ENCODE assay signal across 1 cellular context in the genomic region with DNA sequence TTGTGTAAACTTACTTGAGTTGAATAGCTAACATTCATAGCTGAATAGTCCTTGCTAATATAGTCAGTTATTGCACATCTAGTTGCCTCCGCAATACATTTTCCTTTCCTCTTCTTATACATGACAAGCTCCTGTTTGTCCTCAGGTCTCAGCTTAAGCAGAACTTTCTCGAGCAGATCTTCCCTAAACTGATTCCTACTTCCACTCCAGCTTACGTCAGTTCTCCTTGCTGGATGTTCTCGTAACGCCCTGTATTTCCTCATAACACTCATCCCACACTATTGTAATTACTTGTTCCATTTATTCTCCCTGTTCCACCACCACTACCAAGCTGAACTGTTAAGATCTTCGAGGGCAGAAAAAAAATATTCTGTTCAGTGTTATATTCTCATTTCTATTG.
TF ChIP-seq lines count a peak whose summit lies in the region.

No MANE protein-coding gene starts in this region.

TF ChIP-seq in K562, 482 proteins besides CTCF, POLR2A, EP300 and RAD21:
- TF ChIP-seq ZZZ3 (IDR thresholded peaks at IDR 0.05) (no peak), BRD9 (IDR thresholded peaks at IDR 0.05; ENCODE audit: low read depth, partially characterized antibody) (no peak), MAFF (IDR thresholded peaks at IDR 0.05; ENCODE audit: low read length) (no peak)
- TF ChIP-seq, protein P1, sequence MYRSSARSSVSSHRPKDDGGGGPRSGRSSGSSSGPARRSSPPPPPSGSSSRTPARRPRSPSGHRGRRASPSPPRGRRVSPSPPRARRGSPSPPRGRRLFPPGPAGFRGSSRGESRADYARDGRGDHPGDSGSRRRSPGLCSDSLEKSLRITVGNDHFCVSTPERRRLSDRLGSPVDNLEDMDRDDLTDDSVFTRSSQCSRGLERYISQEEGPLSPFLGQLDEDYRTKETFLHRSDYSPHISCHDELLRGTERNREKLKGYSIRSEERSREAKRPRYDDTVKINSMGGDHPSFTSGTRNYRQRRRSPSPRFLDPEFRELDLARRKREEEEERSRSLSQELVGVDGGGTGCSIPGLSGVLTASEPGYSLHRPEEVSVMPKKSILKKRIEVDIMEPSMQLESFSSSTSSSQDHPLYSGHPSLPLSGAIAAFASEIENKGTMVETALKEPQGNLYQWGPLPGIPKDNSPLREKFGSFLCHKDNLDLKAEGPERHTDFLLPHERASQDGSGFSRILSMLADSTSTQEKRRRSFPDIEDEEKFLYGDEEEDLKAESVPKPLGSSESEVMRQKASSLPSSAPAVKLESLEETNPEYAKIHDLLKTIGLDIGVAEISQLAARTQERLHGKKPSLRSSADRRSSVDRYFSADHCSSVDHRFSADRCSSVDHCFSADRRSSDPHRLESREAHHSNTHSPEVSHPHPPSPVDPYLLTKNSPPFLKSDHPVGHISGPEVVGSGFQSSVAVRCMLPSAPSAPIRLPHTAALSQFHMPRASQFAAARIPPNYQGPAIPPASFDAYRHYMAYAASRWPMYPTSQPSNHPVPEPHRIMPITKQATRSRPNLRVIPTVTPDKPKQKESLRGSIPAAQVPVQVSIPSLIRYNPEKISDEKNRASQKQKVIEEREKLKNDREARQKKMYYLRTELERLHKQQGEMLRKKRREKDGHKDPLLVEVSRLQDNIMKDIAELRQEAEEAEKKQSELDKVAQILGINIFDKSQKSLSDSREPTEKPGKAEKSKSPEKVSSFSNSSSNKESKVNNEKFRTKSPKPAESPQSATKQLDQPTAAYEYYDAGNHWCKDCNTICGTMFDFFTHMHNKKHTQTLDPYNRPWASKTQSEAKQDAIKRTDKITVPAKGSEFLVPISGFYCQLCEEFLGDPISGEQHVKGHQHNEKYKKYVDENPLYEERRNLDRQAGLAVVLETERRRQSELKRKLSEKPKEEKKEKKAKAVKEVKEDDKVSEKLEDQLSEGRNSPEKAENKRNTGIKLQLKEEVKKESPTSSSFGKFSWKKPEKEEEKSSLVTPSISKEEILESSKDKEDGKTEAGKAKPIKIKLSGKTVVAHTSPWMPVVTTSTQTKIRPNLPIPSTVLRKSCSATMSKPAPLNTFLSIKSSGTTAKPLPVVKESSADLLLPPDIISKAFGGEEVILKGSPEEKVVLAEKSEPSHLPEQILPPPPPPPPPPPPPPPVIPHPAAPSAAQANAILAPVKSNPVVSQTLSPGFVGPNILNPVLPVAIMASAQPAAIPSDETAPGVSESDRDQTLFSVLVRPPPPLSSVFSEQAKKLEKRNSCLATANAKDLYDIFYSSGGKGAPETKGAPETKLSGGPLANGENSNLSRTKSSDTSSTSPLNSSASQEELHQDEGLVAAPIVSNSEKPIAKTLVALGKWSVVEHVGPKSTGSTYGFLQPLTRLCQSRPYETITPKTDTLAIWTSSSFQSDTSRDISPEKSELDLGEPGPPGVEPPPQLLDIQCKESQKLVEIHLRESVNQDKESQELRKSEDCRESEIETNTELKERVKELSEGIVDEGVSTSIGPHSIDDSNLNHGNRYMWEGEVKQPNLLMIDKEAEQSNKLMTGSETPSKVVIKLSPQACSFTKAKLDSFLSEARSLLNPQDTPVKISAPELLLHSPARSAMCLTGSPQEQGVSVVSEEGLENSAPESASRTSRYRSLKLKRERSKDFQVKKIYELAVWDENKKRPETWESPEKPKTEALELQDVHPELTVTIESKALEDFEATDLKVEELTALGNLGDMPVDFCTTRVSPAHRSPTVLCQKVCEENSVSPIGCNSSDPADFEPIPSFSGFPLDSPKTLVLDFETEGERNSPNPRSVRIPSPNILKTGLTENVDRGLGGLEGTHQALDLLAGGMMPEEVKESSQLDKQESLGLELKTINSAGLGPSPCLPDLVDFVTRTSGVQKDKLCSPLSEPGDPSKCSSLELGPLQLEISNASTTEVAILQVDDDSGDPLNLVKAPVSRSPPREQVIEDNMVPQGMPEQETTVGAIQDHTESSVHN (IDR thresholded peaks at IDR 0.05; ENCODE audit: borderline replicate concordance in 1 of 2, low read depth in 1 of 2), result no peak
- TF ChIP-seq, protein P2, sequence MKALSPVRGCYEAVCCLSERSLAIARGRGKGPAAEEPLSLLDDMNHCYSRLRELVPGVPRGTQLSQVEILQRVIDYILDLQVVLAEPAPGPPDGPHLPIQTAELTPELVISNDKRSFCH (CRISPR knock-in tag; IDR thresholded peaks at IDR 0.05), result no peak
- TF ChIP-seq, protein P2 (tag; IDR thresholded peaks at IDR 0.05), result no peak
- TF ChIP-seq, protein P3, sequence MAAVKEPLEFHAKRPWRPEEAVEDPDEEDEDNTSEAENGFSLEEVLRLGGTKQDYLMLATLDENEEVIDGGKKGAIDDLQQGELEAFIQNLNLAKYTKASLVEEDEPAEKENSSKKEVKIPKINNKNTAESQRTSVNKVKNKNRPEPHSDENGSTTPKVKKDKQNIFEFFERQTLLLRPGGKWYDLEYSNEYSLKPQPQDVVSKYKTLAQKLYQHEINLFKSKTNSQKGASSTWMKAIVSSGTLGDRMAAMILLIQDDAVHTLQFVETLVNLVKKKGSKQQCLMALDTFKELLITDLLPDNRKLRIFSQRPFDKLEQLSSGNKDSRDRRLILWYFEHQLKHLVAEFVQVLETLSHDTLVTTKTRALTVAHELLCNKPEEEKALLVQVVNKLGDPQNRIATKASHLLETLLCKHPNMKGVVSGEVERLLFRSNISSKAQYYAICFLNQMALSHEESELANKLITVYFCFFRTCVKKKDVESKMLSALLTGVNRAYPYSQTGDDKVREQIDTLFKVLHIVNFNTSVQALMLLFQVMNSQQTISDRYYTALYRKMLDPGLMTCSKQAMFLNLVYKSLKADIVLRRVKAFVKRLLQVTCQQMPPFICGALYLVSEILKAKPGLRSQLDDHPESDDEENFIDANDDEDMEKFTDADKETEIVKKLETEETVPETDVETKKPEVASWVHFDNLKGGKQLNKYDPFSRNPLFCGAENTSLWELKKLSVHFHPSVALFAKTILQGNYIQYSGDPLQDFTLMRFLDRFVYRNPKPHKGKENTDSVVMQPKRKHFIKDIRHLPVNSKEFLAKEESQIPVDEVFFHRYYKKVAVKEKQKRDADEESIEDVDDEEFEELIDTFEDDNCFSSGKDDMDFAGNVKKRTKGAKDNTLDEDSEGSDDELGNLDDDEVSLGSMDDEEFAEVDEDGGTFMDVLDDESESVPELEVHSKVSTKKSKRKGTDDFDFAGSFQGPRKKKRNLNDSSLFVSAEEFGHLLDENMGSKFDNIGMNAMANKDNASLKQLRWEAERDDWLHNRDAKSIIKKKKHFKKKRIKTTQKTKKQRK (IDR thresholded peaks at IDR 0.05; ENCODE audit: borderline replicate concordance, low read depth, low read length), result no peak
